In genomic region chr4:139085141-139085540, GRCh38 we compare ENCODE assay signal across 8 cellular contexts.
DNase-seq lines count a peak whose midpoint lies in the region; ATAC-seq, FAIRE-seq and TF ChIP-seq lines count a peak whose summit lies in the region.

No MANE protein-coding gene starts in this region.

- intact Hi-C loops in CD4-positive, alpha-beta memory T cell (cut with micrococcal nuclease) = loop anchor here (1.0 kb wide), 1 partner anchor 55 kb away; no protein-coding TSS in a partner anchor
- intact Hi-C loops in K562 (cut with micrococcal nuclease) (loop anchor here (2.0 kb wide), 1 partner anchor 54 kb away; no protein-coding TSS in a partner anchor), mucosa of descending colon (cut with DNase I, micrococcal nuclease) (no loop called here)

- no peaks in the 10 kb centered on the region for H3K27me3 Mint-ChIP-seq in CD4-positive, alpha-beta memory T cell
- no peaks in the 10 kb centered on the region for H3K27me3 Mint-ChIP-seq in IgD-negative memory B cell

- no peaks in the 10 kb centered on the region for H3K36me3 ChIP-seq in CD4-positive, alpha-beta memory T cell (ENCODE audit: insufficient read depth, low read length)
- H3K36me3 ChIP-seq in K562 (ENCODE audit: control insufficient read depth, insufficient read depth, low read length) (peaks cover 11% of the 10 kb centered on the region; the same call in 2 of the 3 replicates), mucosa of descending colon (ENCODE audit: low read depth) (no peaks in the 10 kb centered on the region)

- peaks cover 21 to 43% (median 29%) of the 10 kb centered on the region in 4 donors for H3K4me1 Mint-ChIP-seq in CD4-positive, alpha-beta memory T cell
- H3K4me1 Mint-ChIP-seq in IgD-negative memory B cell = peaks cover 24 to 32% (median 29%) of the 10 kb centered on the region in 3 donors

- H3K36me3 Mint-ChIP-seq in CD4-positive, alpha-beta memory T cell = peaks cover 0 to 17% of the 10 kb centered on the region in 2 donors
- H3K36me3 Mint-ChIP-seq in IgD-negative memory B cell = peaks cover 2% of the 10 kb centered on the region

- TF ChIP-seq EP300 in K562 (IDR thresholded peaks at IDR 0.05; ENCODE audit: low read length) = no peak

- H3K27ac ChIP-seq in CD4-positive, alpha-beta memory T cell (ENCODE audit: low read depth, low read length) = peak overlapping the region; percentile 96
- peak overlapping the region; percentile 98; the same call in 2 of the 3 replicates for H3K27ac ChIP-seq in K562 (ENCODE audit: extremely low read depth, low read depth, low read length)

- in situ Hi-C loops in K562 (cut with MboI) = no loop called here

- H3K4me1 ChIP-seq in CD4-positive, alpha-beta memory T cell (ENCODE audit: insufficient read depth, low read length) = peaks cover 29% of the 10 kb centered on the region
- peaks cover 6 to 8% of the 10 kb centered on the region in 2 experiments; a peak in 4 of 5 replicates for H3K4me1 ChIP-seq in K562 (replicated peaks in 1 of 2; ENCODE audit: control insufficient read depth in 2 of 2, insufficient read depth in 2 of 2, low read length in 2 of 2)
- H3K4me1 ChIP-seq in mucosa of descending colon (ENCODE audit: low read depth) = peaks cover 16% of the 10 kb centered on the region

- peak overlapping the region; percentile 25 for H2AFZ ChIP-seq in K562 (ENCODE audit: low read depth, low read length)

- TF ChIP-seq CTCF in K562 (IDR thresholded peaks at IDR 0.05 in 2 of 3, conservative IDR thresholded peaks at IDR 0.05 in 1 of 3; ENCODE audit: insufficient read depth in 2 of 3, low read depth in 1 of 3, low read length in 3 of 3) (peak in 2 of 3 experiments; percentile 22 to 49; a peak in 3 of 6 replicates), mucosa of descending colon (IDR thresholded peaks at IDR 0.05) (no peak)

- H3K27ac Mint-ChIP-seq in CD4-positive, alpha-beta memory T cell = peak overlapping the region; percentile 82 to 94 (median 91)
- H3K27ac Mint-ChIP-seq in IgD-negative memory B cell = peak overlapping the region; percentile 80 to 94 (median 93)

- peak overlapping the region; percentile 97 for H3K4me2 ChIP-seq in K562 (ENCODE audit: insufficient read depth, low read length)

- H3K9ac ChIP-seq in K562 (ENCODE audit: insufficient read depth in 1 of 2, low read depth in 2 of 2, low read length in 2 of 2) = peak overlapping the region in 1 of 2 experiments; percentile 97; a peak in 2 of 4 replicates

- no peaks in the 10 kb centered on the region for H3K9me1 ChIP-seq in K562 (ENCODE audit: control insufficient read depth, insufficient read depth, low read length)

- no peak overlapping the region for H3K4me3 ChIP-seq in CD4-positive, alpha-beta memory T cell (ENCODE audit: low read length in 2 of 2)
- H3K4me3 ChIP-seq in K562 = peak overlapping the region; percentile 85
- no peak overlapping the region for H3K4me3 ChIP-seq in mucosa of descending colon

- TF ChIP-seq RAD21 in K562 (CRISPR knock-in tag; conservative IDR thresholded peaks at IDR 0.05 in 1 of 2, IDR thresholded peaks at IDR 0.05 in 1 of 2) = no peak

- no peak for FAIRE-seq in K562 (lab: Jason Lieb, UNC)

- DNase-seq in CD4-positive, alpha-beta memory T cell = peak in 4 of 5 donors; percentile 12 to 28 (median 14)
- DNase-seq in K562 (ENCODE audit: extremely low read depth in 1 of 4, low spot score in 3 of 4) (peak in 1 of 4 experiments; percentile 16), lung microvascular endothelial cell (ENCODE audit: low read depth in 2 of 2) (peak; percentile 47 to 55), hypothalamus (lab: John Stamatoyannopoulos, UW) (no peak), mucosa of descending colon (no peak), OCI-M2 (lab: John Stamatoyannopoulos, UW; ENCODE audit: unreplicated experiment) (no peak)

- CTCF ChIA-PET in CD4-positive, alpha-beta memory T cell (lab: Charles Lee; ENCODE audit: partially characterized antibody) = interaction anchor here (1.2 to 3.9 kb wide), 5 partner anchors 11 to 210 kb away, joined by 4 to 29 read pairs (median 5); no protein-coding TSS in a partner anchor
- CTCF ChIA-PET in K562 (lab: Yijun Ruan, JAX; ENCODE audit: low intra/inter-chr PET ratio) = interaction anchor here (0.6 kb wide), 1 partner anchor 994 kb away, joined by 3 read pairs; no protein-coding TSS in a partner anchor

- H4K20me1 ChIP-seq in K562 (replicated peaks; ENCODE audit: control insufficient read depth, insufficient read depth, low read length) = no peaks in the 10 kb centered on the region

- no peak for ATAC-seq in K562
- no peak for ATAC-seq in mucosa of descending colon
- no peak for ATAC-seq in GM21367 (IDR thresholded peaks at IDR 0.05; ENCODE audit: unreplicated experiment)

- under 1% methylated on average over 5 of the region's 5 CpGs for WGBS in K562 (ENCODE audit: insufficient coverage, low coverage, missing lambda C conversion rate)

- TF ChIP-seq POLR2A in K562 (conservative IDR thresholded peaks at IDR 0.05) = no peak

- H3K9me3 ChIP-seq in CD4-positive, alpha-beta memory T cell (ENCODE audit: control insufficient read depth in 1 of 2, low read length in 2 of 2) = no peaks in the 10 kb centered on the region
- no peaks in the 10 kb centered on the region for H3K9me3 ChIP-seq in K562 (replicated peaks; ENCODE audit: control insufficient read depth, insufficient read depth, low read depth, low read length)
- no peaks in the 10 kb centered on the region for H3K9me3 ChIP-seq in mucosa of descending colon

- POLR2A ChIA-PET in CD4-positive, alpha-beta memory T cell (lab: Charles Lee; ENCODE audit: partially characterized antibody) = interaction anchor here (1.0 to 5.2 kb wide), 9 partner anchors 11 to 368 kb away, joined by 4 to 50 read pairs (median 6); partner anchors contain the start of genes ELF2, NAA15, NDUFC1 and RAB33B
- POLR2A ChIA-PET in K562 (lab: Yijun Ruan, JAX) = interaction anchor here (1.5 kb wide), 1 partner anchor 11 kb away, joined by 3 read pairs; no protein-coding TSS in a partner anchor

- no peaks in the 10 kb centered on the region for H3K27me3 ChIP-seq in CD4-positive, alpha-beta memory T cell (ENCODE audit: insufficient read depth, low read length)
- no peaks in the 10 kb centered on the region for H3K27me3 ChIP-seq in K562 (ENCODE audit: control insufficient read depth in 2 of 2, insufficient read depth in 2 of 2, low read length in 2 of 2)

- H3K9me3 Mint-ChIP-seq in CD4-positive, alpha-beta memory T cell = peaks cover 0 to 2% (median 0%) of the 10 kb centered on the region in 8 donors
- no peaks in the 10 kb centered on the region for H3K9me3 Mint-ChIP-seq in IgD-negative memory B cell

- peak overlapping the region; percentile 55 to 100 (median 90) for H3K4me3 Mint-ChIP-seq in CD4-positive, alpha-beta memory T cell
- peak overlapping the region; percentile 82 to 100 (median 96) for H3K4me3 Mint-ChIP-seq in IgD-negative memory B cell

- H3K79me2 ChIP-seq in K562 (ENCODE audit: control insufficient read depth, insufficient read depth, low read length) = peaks cover 63% of the 10 kb centered on the region

- no TSS peak for BruUV-seq in K562 (replicated peaks; lab: Mats Ljungman, UMichigan)

TF ChIP-seq in K562, 482 proteins besides CTCF, POLR2A, EP300 and RAD21 (continues in another document):
- TF ChIP-seq ZNF316 (IDR thresholded peaks at IDR 0.05) (peak; percentile 99), ZNF146 (CRISPR knock-in tag; IDR thresholded peaks at IDR 0.05; ENCODE audit: unreplicated experiment) (no peak), PHB2 (IDR thresholded peaks at IDR 0.05; ENCODE audit: low read depth) (no peak), MAFK (IDR thresholded peaks at IDR 0.05; ENCODE audit: low read length) (peak; percentile 93), AFF1 (IDR thresholded peaks at IDR 0.05; ENCODE audit: low read depth in 1 of 2, partially characterized antibody in 2 of 2) (no peak)

Comparison
In these comparisons a context has a peak if more than half of its experiments do, and no peak if none do; other contexts are left out.
1. DNase-seq: peak in CD4-positive, alpha-beta memory T cell (4 of 5) and lung microvascular endothelial cell (2 of 2); none in hypothalamus (0 of 51), mucosa of descending colon (0 of 3) and OCI-M2 (single experiment).
2. intact Hi-C loops: an anchor here in CD4-positive, alpha-beta memory T cell (1.0 kb wide) and K562 (2.0 kb wide); none called in mucosa of descending colon.